ENCODE assay signal across 9 cellular contexts in genomic region chr7:150977382-150978135, GRCh38. TPM values are rescaled to one million over a fixed set of nuclear protein-coding genes. Genes with fewer than 3 reads are reported as not detected.
A peak's percentile ranks its signal among the peaks of the same experiment; 100 is the strongest.
DNase-seq lines count a peak whose midpoint lies in the region; ATAC-seq and TF ChIP-seq lines count a peak whose summit lies in the region.
"Had no signal": no experiment of that assay in that cellular context is flagged by ENCODE, and none has a peak within 500 bp of the region (broad histone marks: within the 10 kb centered on the region; RNA-seq: fewer than 3 reads in every experiment).

No MANE protein-coding gene starts in this region.

- TF ChIP-seq POLR2A in upper lobe of left lung (IDR thresholded peaks at IDR 0.05) = no peak

- H3K9me3 Mint-ChIP-seq in activated naive CD4-positive, alpha-beta T cell treated with anti-CD3 and anti-CD28 coated beads, Interleukin-2, amount 50 U/mL, for 24 hours = no peaks in the 10 kb centered on the region
- H3K9me3 Mint-ChIP-seq in WTC11 = no peaks in the 10 kb centered on the region
- H3K9me3 Mint-ChIP-seq: HFFc6 had no signal

- H3K4me3 ChIP-seq in iPS-20b (ENCODE audit: low read length) (peak overlapping the region; percentile 69), upper lobe of left lung (peak overlapping the region in 3 of 4 donors; percentile 34 to 44 (median 40))

- H3K4me1 ChIP-seq in iPS-20b (ENCODE audit: insufficient read depth, low read length) (peaks cover 34% of the 10 kb centered on the region; the same call in 1 of the 2 replicates), upper lobe of left lung (peaks cover 36 to 68% (median 42%) of the 10 kb centered on the region in 4 donors)

- peaks cover 35% of the 10 kb centered on the region for H3K4me1 Mint-ChIP-seq in activated naive CD4-positive, alpha-beta T cell treated with anti-CD3 and anti-CD28 coated beads, Interleukin-2, amount 50 U/mL, for 24 hours
- peaks cover 49% of the 10 kb centered on the region for H3K4me1 Mint-ChIP-seq in WTC11

- H3K27me3 Mint-ChIP-seq in activated naive CD4-positive, alpha-beta T cell treated with anti-CD3 and anti-CD28 coated beads, Interleukin-2, amount 50 U/mL, for 24 hours = peaks cover 14% of the 10 kb centered on the region
- H3K27me3 Mint-ChIP-seq in WTC11 (ENCODE audit: low read depth) = peaks cover 59% of the 10 kb centered on the region

- no peak for TF ChIP-seq EP300 in upper lobe of left lung (IDR thresholded peaks at IDR 0.05)

- no peak for DNase-seq in activated naive CD4-positive, alpha-beta T cell treated with Interleukin-2 at 50 U/mL for 16 hours
- DNase-seq in WTC11 (ENCODE audit: low spot score) = no peak
- no peak for DNase-seq in upper lobe of left lung
- no peak for DNase-seq in NCI-H1105 (lab: John Stamatoyannopoulos, UW)
- DNase-seq in stimulated activated CD4-positive, alpha-beta T cell treated with anti-CD3 and anti-CD28 coated beads, Interleukin-2, amount 100 ng/mL, for 48 hours = no peak
- DNase-seq: HFFc6 had no signal

- H3K27me3 ChIP-seq in iPS-20b (ENCODE audit: insufficient read depth, low read length) (peaks cover 68% of the 10 kb centered on the region), upper lobe of left lung (peaks cover 0 to 64% (median 24%) of the 10 kb centered on the region in 4 donors)

- ATAC-seq in WTC11 (peak; percentile 1), upper lobe of left lung (ENCODE audit: low FRiP score in 2 of 2) (no peak), GM21717 (IDR thresholded peaks at IDR 0.05; ENCODE audit: unreplicated experiment) (no peak)

- peak overlapping the region; percentile 37; the same call in 1 of the 2 replicates for H3K9ac ChIP-seq in iPS-20b (ENCODE audit: low read depth, low read length)

- H3K27ac ChIP-seq in iPS-20b (ENCODE audit: low read length) (no peak overlapping the region), upper lobe of left lung (no peak overlapping the region)

- H3K27ac Mint-ChIP-seq in activated naive CD4-positive, alpha-beta T cell treated with anti-CD3 and anti-CD28 coated beads, Interleukin-2, amount 50 U/mL, for 24 hours = no peak overlapping the region
- H3K27ac Mint-ChIP-seq in WTC11 = no peak overlapping the region
- H3K27ac Mint-ChIP-seq: HFFc6 had no signal

- TF ChIP-seq CTCF in WTC11 (IDR thresholded peaks at IDR 0.05) = no peak
- no peak for TF ChIP-seq CTCF in upper lobe of left lung (IDR thresholded peaks at IDR 0.05)

- H3K36me3 Mint-ChIP-seq in activated naive CD4-positive, alpha-beta T cell treated with anti-CD3 and anti-CD28 coated beads, Interleukin-2, amount 50 U/mL, for 24 hours = no peaks in the 10 kb centered on the region
- H3K36me3 Mint-ChIP-seq in WTC11 = no peaks in the 10 kb centered on the region

- H3K9me3 ChIP-seq in iPS-20b (ENCODE audit: insufficient read depth, low read depth, low read length) (no peaks in the 10 kb centered on the region), upper lobe of left lung (no peaks in the 10 kb centered on the region)

- peak overlapping the region; percentile 86 for H3K4me3 Mint-ChIP-seq in activated naive CD4-positive, alpha-beta T cell treated with anti-CD3 and anti-CD28 coated beads, Interleukin-2, amount 50 U/mL, for 24 hours
- peak overlapping the region; percentile 83 for H3K4me3 Mint-ChIP-seq in WTC11
- H3K4me3 Mint-ChIP-seq: HFFc6 had no signal

- POLR2A ChIA-PET in WTC11 (lab: Charles Lee) = interaction anchor here (1.3 kb wide), 1 partner anchor 15 kb away, joined by 4 read pairs; no protein-coding TSS in a partner anchor

- 9 to 16% methylated on average over 10 to 22 of the region's 65 CpGs for WGBS in upper lobe of left lung, 2 donors

- CTCF ChIA-PET in WTC11 (lab: Charles Lee) = interaction anchor here (0.9 to 1.6 kb wide), 11 partner anchors 8 to 85 kb away, joined by 3 to 6 read pairs (median 5); no protein-coding TSS in a partner anchor

- H3K36me3 ChIP-seq in iPS-20b (ENCODE audit: insufficient read depth, low read depth, low read length) (no peaks in the 10 kb centered on the region), upper lobe of left lung (no peaks in the 10 kb centered on the region)

TF ChIP-seq in WTC11, 78 proteins besides CTCF, POLR2A, EP300 and RAD21:
- TF ChIP-seq NR2C2 (CRISPR knock-in tag; IDR thresholded peaks at IDR 0.05) = no peak
- no peak for TF ChIP-seq ATF3 (CRISPR knock-in tag; conservative IDR thresholded peaks at IDR 0.05)
- TF ChIP-seq MLX (CRISPR knock-in tag; IDR thresholded peaks at IDR 0.05) = no peak
- TF ChIP-seq ATF1 (CRISPR knock-in tag; IDR thresholded peaks at IDR 0.05) = no peak
- TF ChIP-seq NR1H2 (CRISPR knock-in tag; IDR thresholded peaks at IDR 0.05) = no peak
- TF ChIP-seq CDX4 (CRISPR knock-in tag; IDR thresholded peaks at IDR 0.05; ENCODE audit: borderline replicate concordance) = no peak
- no peak for TF ChIP-seq ZNF396 (CRISPR knock-in tag; IDR thresholded peaks at IDR 0.05; ENCODE audit: borderline replicate concordance)
- no peak for TF ChIP-seq GABPB1 (CRISPR knock-in tag; IDR thresholded peaks at IDR 0.05)
- TF ChIP-seq GTF2I (CRISPR knock-in tag; conservative IDR thresholded peaks at IDR 0.05) = no peak
- no peak for TF ChIP-seq USF1 (CRISPR knock-in tag; IDR thresholded peaks at IDR 0.05)
- TF ChIP-seq PRDM15 (CRISPR knock-in tag; IDR thresholded peaks at IDR 0.05) = no peak
- TF ChIP-seq HMGA2 (CRISPR knock-in tag; IDR thresholded peaks at IDR 0.05) = no peak
- no peak for TF ChIP-seq OVOL2 (CRISPR knock-in tag; IDR thresholded peaks at IDR 0.05; ENCODE audit: borderline replicate concordance)
- no peak for TF ChIP-seq ZNF219 (CRISPR knock-in tag; IDR thresholded peaks at IDR 0.05; ENCODE audit: borderline replicate concordance)
- TF ChIP-seq JUN (CRISPR knock-in tag; IDR thresholded peaks at IDR 0.05) = no peak
- TF ChIP-seq CBFB (CRISPR knock-in tag; IDR thresholded peaks at IDR 0.05; ENCODE audit: low read depth) = no peak

RNA-seq across cellular contexts. Expression of gene KCNH2, which starts 0.6 kb away (rescaled TPM):
- 13.9 to 16.2 TPM (median 14.6 TPM) in 3 replicates for total RNA-seq in WTC11 (2021)
- total RNA-seq in upper lobe of left lung = 1 to 10 TPM in 5 of 6 donors, under 1 TPM in 1; 0.59 to 5.7 (median 3.1) TPM
- total RNA-seq: HFFc6 had no signal

RNA-seq across cellular contexts. Expression of gene NOS3, which starts 13.3 kb away (rescaled TPM):
- 5.7 to 7.0 TPM (median 6.6 TPM) in 3 replicates for total RNA-seq in WTC11 (2021)
- total RNA-seq in upper lobe of left lung = 10 to 100 TPM in 4 of 6 donors, 1 to 10 TPM in 2; 3.1 to 95.3 (median 16.2) TPM

RNA-seq across cellular contexts. Expression of gene ATG9B, which starts 46.7 kb away (rescaled TPM):
- total RNA-seq in WTC11 (2021) (2.4 to 3.8 TPM (median 2.4 TPM) in 3 replicates), upper lobe of left lung (1 to 10 TPM in 3 of 6 donors, under 1 TPM in 3; 0.46 to 5.2 (median 1.0) TPM)

RNA-seq across cellular contexts. Expression of gene ABCB8, which starts 50.7 kb away (rescaled TPM):
- total RNA-seq in WTC11 (2021) = 27.9 to 35.9 TPM (median 28.4 TPM) in 3 replicates
- 10 to 100 TPM; 38.3 to 58.7 (median 42.5) TPM for total RNA-seq in upper lobe of left lung
